Comparison of ENCODE assay signal across 8 cellular contexts in the genomic region with DNA sequence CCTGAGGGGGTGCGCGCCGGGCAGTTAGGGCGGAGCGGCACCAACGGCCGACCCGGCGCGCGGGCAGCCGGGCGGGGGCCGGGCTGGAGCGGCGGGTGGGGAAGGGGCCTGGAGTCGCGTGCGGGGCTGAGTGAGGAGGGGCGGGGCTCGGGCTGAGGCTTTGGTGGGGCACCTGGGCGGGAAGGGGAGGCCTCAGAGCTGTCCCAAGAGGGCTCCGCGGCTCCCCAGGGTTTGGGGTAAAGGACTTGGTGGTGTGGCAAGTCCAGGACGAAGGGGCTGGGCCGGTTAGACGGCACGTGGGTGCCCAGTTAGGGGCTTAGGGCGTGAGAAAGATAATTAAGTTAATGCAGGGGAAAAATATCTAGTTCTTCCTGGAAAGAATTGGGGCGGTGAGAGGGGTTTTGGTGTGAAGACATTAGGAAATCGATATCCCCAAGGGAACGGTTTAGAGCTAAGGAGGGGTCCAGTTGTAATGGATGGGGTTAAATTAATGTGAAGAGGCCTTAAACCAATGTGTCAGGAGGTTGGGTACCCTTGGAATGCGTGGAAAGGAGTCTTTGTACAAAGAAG. TPM values are rescaled to one million over a fixed set of nuclear protein-coding genes. Genes with fewer than 3 reads are reported as not detected.
DNase-seq lines count a peak whose midpoint lies in the region; ATAC-seq and TF ChIP-seq lines count a peak whose summit lies in the region.

No MANE protein-coding gene starts in this region.

- H3K36me3 ChIP-seq in endocrine pancreas (ENCODE audit: control insufficient read depth, insufficient read depth, low read length) (peaks cover 6% of the 10 kb centered on the region), neural progenitor cell (no peaks in the 10 kb centered on the region), uterus (no peaks in the 10 kb centered on the region)

- H3K4me3 Mint-ChIP-seq in T-helper 2 cell treated with Interferon-gamma antibody and Interleukin-4, amounts not matched to agents 5 μg/mL and 100 μg/mL, for 36 hours = peak overlapping the region; percentile 94
- peak overlapping the region; percentile 93 for H3K4me3 Mint-ChIP-seq in neural progenitor cell

- H4K20me1 ChIP-seq in neural progenitor cell (ENCODE audit: low read depth) = peaks cover 50% of the 10 kb centered on the region

- H3K27ac ChIP-seq in neural progenitor cell = peak overlapping the region; percentile 78
- H3K27ac ChIP-seq in uterus = peak overlapping the region; percentile 78 to 93

- DNase-seq in T-helper 2 cell treated with Interferon-gamma antibody and Interleukin-4, amounts not matched to agents 5 μg/mL and 100 μg/mL, for 36 hours (ENCODE audit: low spot score) = no peak
- DNase-seq in neural progenitor cell (ENCODE audit: low spot score) (no peak), uterus (peak in 1 of 2 donors; percentile 44), NCI-H2107 (lab: John Stamatoyannopoulos, UW) (no peak), NCI-H774 (lab: John Stamatoyannopoulos, UW) (no peak)

- peaks cover 9% of the 10 kb centered on the region for H3F3A ChIP-seq in neural progenitor cell (ENCODE audit: low read depth)

- H3K4me3 ChIP-seq in endocrine pancreas (ENCODE audit: control insufficient read depth, insufficient read depth, low read length) (peak overlapping the region; percentile 81), neural progenitor cell (peak overlapping the region; percentile 76), uterus (peak overlapping the region; percentile 74 to 89)

- H2AFZ ChIP-seq in neural progenitor cell (replicated peaks) = no peak overlapping the region

- TF ChIP-seq CTCF in neural progenitor cell (IDR thresholded peaks at IDR 0.05) (no peak), uterus (IDR thresholded peaks at IDR 0.05) (no peak)

- H3K9ac ChIP-seq in endocrine pancreas (ENCODE audit: control insufficient read depth, insufficient read depth, low read length) = peak overlapping the region; percentile 85
- peak overlapping the region; percentile 79 for H3K9ac ChIP-seq in neural progenitor cell

- peak overlapping the region; percentile 96 for H3K4me2 ChIP-seq in neural progenitor cell

- peaks cover 2% of the 10 kb centered on the region for H3K27me3 Mint-ChIP-seq in T-helper 2 cell treated with Interferon-gamma antibody and Interleukin-4, amounts not matched to agents 5 μg/mL and 100 μg/mL, for 36 hours (ENCODE audit: low read depth)
- peaks cover 3% of the 10 kb centered on the region for H3K27me3 Mint-ChIP-seq in neural progenitor cell (ENCODE audit: insufficient read depth, low read depth)

- H3K27me3 ChIP-seq in endocrine pancreas (ENCODE audit: control insufficient read depth, insufficient read depth, low read length) (no peaks in the 10 kb centered on the region), neural progenitor cell (no peaks in the 10 kb centered on the region), uterus (no peaks in the 10 kb centered on the region)

- H3K4me1 Mint-ChIP-seq in T-helper 2 cell treated with Interferon-gamma antibody and Interleukin-4, amounts not matched to agents 5 μg/mL and 100 μg/mL, for 36 hours (ENCODE audit: low read depth) = peaks cover 30% of the 10 kb centered on the region
- H3K4me1 Mint-ChIP-seq in neural progenitor cell = peaks cover 37% of the 10 kb centered on the region

- H3K9me3 Mint-ChIP-seq in T-helper 2 cell treated with Interferon-gamma antibody and Interleukin-4, amounts not matched to agents 5 μg/mL and 100 μg/mL, for 36 hours = no peaks in the 10 kb centered on the region
- H3K9me3 Mint-ChIP-seq in neural progenitor cell = no peaks in the 10 kb centered on the region

- H3K36me3 Mint-ChIP-seq in T-helper 2 cell treated with Interferon-gamma antibody and Interleukin-4, amounts not matched to agents 5 μg/mL and 100 μg/mL, for 36 hours (ENCODE audit: low read depth) = peaks cover 29% of the 10 kb centered on the region
- peaks cover 20% of the 10 kb centered on the region for H3K36me3 Mint-ChIP-seq in neural progenitor cell

- H3K79me2 ChIP-seq in neural progenitor cell (ENCODE audit: low read depth) = peaks cover 55% of the 10 kb centered on the region

- peak overlapping the region; percentile 86 for H3K27ac Mint-ChIP-seq in T-helper 2 cell treated with Interferon-gamma antibody and Interleukin-4, amounts not matched to agents 5 μg/mL and 100 μg/mL, for 36 hours
- H3K27ac Mint-ChIP-seq in neural progenitor cell = peak overlapping the region; percentile 29

- H3K4me1 ChIP-seq in endocrine pancreas (ENCODE audit: control insufficient read depth, insufficient read depth, low read length) (no peaks in the 10 kb centered on the region), neural progenitor cell (peaks cover 11% of the 10 kb centered on the region), uterus (peaks cover 0 to 7% of the 10 kb centered on the region in 2 donors)

- intact Hi-C loops in uterus (cut with DNase I; ENCODE audit: low total_unique reads) = no loop called here

- no peak for ATAC-seq in GM18907 (IDR thresholded peaks at IDR 0.05; ENCODE audit: unreplicated experiment)

- TF ChIP-seq POLR2A in GM15510 (IDR thresholded peaks at IDR 0.05; ENCODE audit: borderline replicate concordance, extremely low read depth, insufficient read length) (peak; percentile 7), uterus (IDR thresholded peaks at IDR 0.05) (no peak)

- H3K9me3 ChIP-seq in endocrine pancreas (ENCODE audit: control insufficient read depth, low read length) = no peaks in the 10 kb centered on the region
- H3K9me3 ChIP-seq in neural progenitor cell (ENCODE audit: low read depth) = no peaks in the 10 kb centered on the region
- no peaks in the 10 kb centered on the region for H3K9me3 ChIP-seq in uterus

RNA-seq across cellular contexts. Expression of gene ZNF574, which starts 0.5 kb away (rescaled TPM):
- total RNA-seq in neural progenitor cell (ENCODE audit: low replicate concordance) = 13.4 and 35.6 TPM in 2 replicates
- 10 to 100 TPM in 3 of 4 donors, 1 to 10 TPM in 1; 5.6 to 19.9 (median 14.1) TPM for total RNA-seq in uterus

RNA-seq across cellular contexts. Expression of gene GRIK5, which starts 6.5 kb away (rescaled TPM):
- total RNA-seq in neural progenitor cell (ENCODE audit: low replicate concordance) (5.8 and 19.4 TPM in 2 replicates), uterus (10 to 100 TPM in 1 of 4 donors, 1 to 10 TPM in 2, not detected in 1; 5.6 to 17.8 (median 7.0) TPM)

RNA-seq across cellular contexts. Expression of gene POU2F2, which starts 55.8 kb away (rescaled TPM):
- total RNA-seq in neural progenitor cell (ENCODE audit: low replicate concordance) (0.31 and 0.69 TPM in 2 replicates), uterus (1 to 10 TPM in 1 of 4 donors, under 1 TPM in 2, not detected in 1; 0.55 to 3.2 (median 0.77) TPM)
